9 cellular contexts compared by ENCODE assay signal in genomic region chr14:50040401-50040775, GRCh38.
A peak's percentile ranks its signal among the peaks of the same experiment; 100 is the strongest.
DNase-seq lines count a peak whose midpoint lies in the region; ATAC-seq and TF ChIP-seq lines count a peak whose summit lies in the region.
"Had no signal": no experiment of that assay in that cellular context is flagged by ENCODE, and none has a peak within 500 bp of the region (broad histone marks: within the 10 kb centered on the region; RNA-seq: fewer than 3 reads in every experiment).

No MANE protein-coding gene starts in this region.

- H3K27ac Mint-ChIP-seq in activated CD8-positive, alpha-beta T cell treated with anti-CD3 and anti-CD28 coated beads for 36 hours, result peak overlapping the region; percentile 97
- peak overlapping the region; percentile 98 for H3K27ac Mint-ChIP-seq in stimulated activated naive CD8-positive, alpha-beta T cell treated with anti-CD3 and anti-CD28 coated beads, Interleukin-15, Interleukin-2, amounts not matched to agents 100 ng/mL and 50 ng/mL, for 24 hours

- H3K36me3 Mint-ChIP-seq in activated CD8-positive, alpha-beta T cell treated with anti-CD3 and anti-CD28 coated beads for 36 hours (ENCODE audit: low read depth), result peaks cover 35% of the 10 kb centered on the region
- H3K36me3 Mint-ChIP-seq in stimulated activated naive CD8-positive, alpha-beta T cell treated with anti-CD3 and anti-CD28 coated beads, Interleukin-15, Interleukin-2, amounts not matched to agents 100 ng/mL and 50 ng/mL, for 24 hours (ENCODE audit: low read depth), result peaks cover 32% of the 10 kb centered on the region

- no peaks in the 10 kb centered on the region for H3K27me3 ChIP-seq in foreskin keratinocyte
- H3K27me3 ChIP-seq: SJCRH30 had no signal

- H3K4me3 Mint-ChIP-seq in activated CD8-positive, alpha-beta T cell treated with anti-CD3 and anti-CD28 coated beads for 36 hours, result peak overlapping the region; percentile 69
- peak overlapping the region; percentile 82 for H3K4me3 Mint-ChIP-seq in stimulated activated naive CD8-positive, alpha-beta T cell treated with anti-CD3 and anti-CD28 coated beads, Interleukin-15, Interleukin-2, amounts not matched to agents 100 ng/mL and 50 ng/mL, for 24 hours

- CTCF ChIA-PET in activated CD8-positive, alpha-beta T cell treated with anti-CD3 and anti-CD28 coated beads for 36 hours (lab: Charles Lee), result interaction anchor here (0.7 to 2.6 kb wide), 9 partner anchors 20 to 176 kb away, joined by 3 to 19 read pairs (median 3); no protein-coding TSS in a partner anchor

- TF ChIP-seq CTCF in activated CD8-positive, alpha-beta T cell treated with anti-CD3 and anti-CD28 coated beads for 36 hours (IDR thresholded peaks at IDR 0.05), result no peak
- TF ChIP-seq CTCF in foreskin keratinocyte (conservative IDR thresholded peaks at IDR 0.05), result peak; percentile 29

- POLR2A ChIA-PET in activated CD8-positive, alpha-beta T cell treated with anti-CD3 and anti-CD28 coated beads for 36 hours (lab: Charles Lee), result interaction anchor here (0.7 to 7.4 kb wide), 10 partner anchors 13 to 178 kb away, joined by 3 to 111 read pairs (median 4); partner anchors contain the start of gene VCPKMT

- ATAC-seq in GM18505 (IDR thresholded peaks at IDR 0.05; ENCODE audit: unreplicated experiment), result no peak
- ATAC-seq in activated CD8-positive, alpha-beta T cell treated with anti-CD3 and anti-CD28 coated beads for 36 hours, result peak; percentile 40
- ATAC-seq in foreskin keratinocyte, result peak; percentile 61
- ATAC-seq in GM19467 (IDR thresholded peaks at IDR 0.05; ENCODE audit: unreplicated experiment), result no peak
- no peak for ATAC-seq in GM21528 (IDR thresholded peaks at IDR 0.05; ENCODE audit: low FRiP score, unreplicated experiment)

- H3K9me3 Mint-ChIP-seq in activated CD8-positive, alpha-beta T cell treated with anti-CD3 and anti-CD28 coated beads for 36 hours, result peaks cover 2% of the 10 kb centered on the region
- H3K9me3 Mint-ChIP-seq in stimulated activated naive CD8-positive, alpha-beta T cell treated with anti-CD3 and anti-CD28 coated beads, Interleukin-15, Interleukin-2, amounts not matched to agents 100 ng/mL and 50 ng/mL, for 24 hours, result peaks cover under 1% of the 10 kb centered on the region

- H3K4me1 Mint-ChIP-seq in activated CD8-positive, alpha-beta T cell treated with anti-CD3 and anti-CD28 coated beads for 36 hours (ENCODE audit: low read depth), result peaks cover 68% of the 10 kb centered on the region
- H3K4me1 Mint-ChIP-seq in stimulated activated naive CD8-positive, alpha-beta T cell treated with anti-CD3 and anti-CD28 coated beads, Interleukin-15, Interleukin-2, amounts not matched to agents 100 ng/mL and 50 ng/mL, for 24 hours (ENCODE audit: low read depth), result peaks cover 82% of the 10 kb centered on the region

- no peaks in the 10 kb centered on the region for H3K27me3 Mint-ChIP-seq in activated CD8-positive, alpha-beta T cell treated with anti-CD3 and anti-CD28 coated beads for 36 hours
- no peaks in the 10 kb centered on the region for H3K27me3 Mint-ChIP-seq in stimulated activated naive CD8-positive, alpha-beta T cell treated with anti-CD3 and anti-CD28 coated beads, Interleukin-15, Interleukin-2, amounts not matched to agents 100 ng/mL and 50 ng/mL, for 24 hours

- peak overlapping the region; percentile 96 for H3K27ac ChIP-seq in foreskin keratinocyte
- H3K27ac ChIP-seq: SJCRH30 had no signal

- DNase-seq in M059J (ENCODE audit: low read depth) (peak; percentile 93), foreskin keratinocyte (peak; percentile 57 to 75), COR-L47 (lab: John Stamatoyannopoulos, UW) (no peak)
- peak; percentile 57 for DNase-seq in activated CD8-positive, alpha-beta T cell treated with anti-CD3 and anti-CD28 coated beads for 36 hours

- peak; percentile 52 for TF ChIP-seq POLR2A in GM18505 (IDR thresholded peaks at IDR 0.05; ENCODE audit: borderline replicate concordance, extremely low read depth, insufficient read depth, insufficient read length)

- intact Hi-C loops in activated CD8-positive, alpha-beta T cell treated with anti-CD3 and anti-CD28 coated beads for 36 hours (cut with micrococcal nuclease), result no loop called here

- H3K4me1 ChIP-seq in foreskin keratinocyte, result peaks cover 36% of the 10 kb centered on the region

Comparison
In these comparisons a context has a peak if more than half of its experiments do, and no peak if none do; other contexts are left out.
1. ATAC-seq: peak in activated CD8-positive, alpha-beta T cell treated with anti-CD3 and anti-CD28 coated beads for 36 hours (single experiment) and foreskin keratinocyte (single experiment); none in GM18505 (single experiment), GM19467 (single experiment) and GM21528 (single experiment).